In genomic region chr17:61221181-61221580, GRCh38 we compare ENCODE assay signal across 12 cellular contexts.
DNase-seq lines count a peak whose midpoint lies in the region; ATAC-seq and TF ChIP-seq lines count a peak whose summit lies in the region.
"Had no signal": no experiment of that assay in that cellular context is flagged by ENCODE, and none has a peak within 500 bp of the region (broad histone marks: within the 10 kb centered on the region; RNA-seq: fewer than 3 reads in every experiment).

No MANE protein-coding gene starts in this region.

- H3K27me3 ChIP-seq in HL-60 (ENCODE audit: insufficient read depth, poor library complexity, severe bottlenecking) (no peaks in the 10 kb centered on the region), Panc1 (ENCODE audit: control insufficient read depth, insufficient read depth, low read length) (no peaks in the 10 kb centered on the region), right atrium auricular region (no peaks in the 10 kb centered on the region), MG63 (no peaks in the 10 kb centered on the region)
- H3K27me3 ChIP-seq: SJSA1, upper lobe of left lung had no signal

- POLR2A ChIA-PET in Panc1 (lab: Charles Lee), result no interaction called here

- H3K4me3 Mint-ChIP-seq in central memory CD8-positive, alpha-beta T cell, result peak overlapping the region; percentile 74

- peak overlapping the region; percentile 46 for H3K27ac Mint-ChIP-seq in central memory CD8-positive, alpha-beta T cell (ENCODE audit: low read depth)

- no peaks in the 10 kb centered on the region for H3K9me3 Mint-ChIP-seq in central memory CD8-positive, alpha-beta T cell

- CTCF ChIA-PET in Panc1 (lab: Charles Lee), result no interaction called here

- H3K4me1 ChIP-seq in Panc1 (ENCODE audit: control insufficient read depth, insufficient read depth, low read length) (peaks cover 9% of the 10 kb centered on the region; the same call in 1 of the 2 replicates), right atrium auricular region (peaks cover 0 to 15% of the 10 kb centered on the region in 2 donors)

- no peaks in the 10 kb centered on the region for H3K36me3 ChIP-seq in Panc1 (ENCODE audit: control insufficient read depth, insufficient read depth, low read length)
- H3K36me3 ChIP-seq in right atrium auricular region, result no peaks in the 10 kb centered on the region
- H3K36me3 ChIP-seq in MG63, result no peaks in the 10 kb centered on the region
- H3K36me3 ChIP-seq: SJSA1, upper lobe of left lung had no signal

- H3K4me3 ChIP-seq in HL-60 (replicated peaks; ENCODE audit: insufficient read depth, low read length) (no peak overlapping the region), Panc1 (ENCODE audit: low read depth in 2 of 2, low read length in 2 of 2) (no peak overlapping the region), right atrium auricular region (no peak overlapping the region), MG63 (no peak overlapping the region)
- H3K4me3 ChIP-seq: SJSA1, upper lobe of left lung had no signal

- intact Hi-C loops in Panc1 (cut with micrococcal nuclease; ENCODE audit: unreplicated experiment), result no loop called here

- H3K27me3 Mint-ChIP-seq in central memory CD8-positive, alpha-beta T cell, result no peaks in the 10 kb centered on the region

- ATAC-seq in Panc1, result no peak
- ATAC-seq in central memory CD8-positive, alpha-beta T cell (replicated peaks; ENCODE audit: extremely low read depth, poor library complexity, severe bottlenecking), result no peak
- ATAC-seq in GM18520 (IDR thresholded peaks at IDR 0.05; ENCODE audit: unreplicated experiment), result no peak

- peak; percentile 23 to 44 for DNase-seq in AML-193 (lab: John Stamatoyannopoulos, UW)
- DNase-seq in HL-60 (ENCODE audit: low read depth in 1 of 2, low spot score in 1 of 2), result peak; percentile 22 to 41
- no peak for DNase-seq in Panc1 (ENCODE audit: low read depth, low spot score)
- DNase-seq in central memory CD8-positive, alpha-beta T cell (ENCODE audit: low spot score in 2 of 2), result no peak
- DNase-seq in right atrium auricular region (ENCODE audit: low spot score), result no peak
- no peak for DNase-seq in MG63
- no peak for DNase-seq in hippocampal formation (lab: John Stamatoyannopoulos, UW)
- DNase-seq: caudate nucleus, NCI-H187 treated with DMSO at 0.1 percent for 48 hours had no signal

- in situ Hi-C loops in Panc1 (cut with HindIII; ENCODE audit: low pct_unique_long_range_greater_than_20kb, low sequenced_read_pairs), result no loop called here

- no TSS peak for BruUV-seq in Panc1 (replicated peaks; lab: Mats Ljungman, UMichigan)

- TF ChIP-seq CTCF in HL-60 (IDR thresholded peaks at IDR 0.05; ENCODE audit: insufficient read depth, low read length), result no peak
- TF ChIP-seq CTCF in Panc1 (IDR thresholded peaks at IDR 0.05), result no peak
- TF ChIP-seq CTCF in right atrium auricular region (IDR thresholded peaks at IDR 0.05), result no peak

- H3K9me3 ChIP-seq in Panc1 (ENCODE audit: control insufficient read depth, insufficient read depth, low read depth, low read length) (no peaks in the 10 kb centered on the region), right atrium auricular region (no peaks in the 10 kb centered on the region), MG63 (no peaks in the 10 kb centered on the region)
- H3K9me3 ChIP-seq: SJSA1, upper lobe of left lung had no signal

- H3K4me1 Mint-ChIP-seq in central memory CD8-positive, alpha-beta T cell, result peaks cover 38% of the 10 kb centered on the region

- no peak overlapping the region for H3K27ac ChIP-seq in HL-60 (replicated peaks)
- peak overlapping the region; percentile 20; the same call in 1 of the 2 replicates for H3K27ac ChIP-seq in Panc1 (ENCODE audit: low read length)
- no peak overlapping the region for H3K27ac ChIP-seq in right atrium auricular region
- H3K27ac ChIP-seq: SJSA1 had no signal

- peaks cover 5% of the 10 kb centered on the region for H3K36me3 Mint-ChIP-seq in central memory CD8-positive, alpha-beta T cell (ENCODE audit: insufficient read depth)

Comparison
In these comparisons a context has a peak if more than half of its experiments do, and no peak if none do; other contexts are left out.
1. DNase-seq: peak in AML-193 (2 of 2) and HL-60 (2 of 2); none in Panc1 (single experiment), central memory CD8-positive, alpha-beta T cell (0 of 2), right atrium auricular region (single experiment), MG63 (single experiment) and hippocampal formation (0 of 2).